ENCODE assay signal across 8 cellular contexts in genomic region chr1:31296486-31297272, GRCh38. TPM values are rescaled to one million over a fixed set of nuclear protein-coding genes. Genes with fewer than 3 reads are reported as not detected.
DNase-seq lines count a peak whose midpoint lies in the region; ATAC-seq, FAIRE-seq and TF ChIP-seq lines count a peak whose summit lies in the region.

TSS of gene SNRNP40 (minus strand) at chr1:31296788. CDS start at chr1:31296751, 37 bp downstream.
TSS of gene ZCCHC17 (plus strand) at chr1:31297032. CDS start at chr1:31310099, 13,067 bp downstream.

- H3K9me1 ChIP-seq in keratinocyte (ENCODE audit: control insufficient read depth, extremely low read depth, insufficient read depth, low read length): peaks cover 2% of the 10 kb centered on the region

- peak within 1 kb of the TSS; percentile 73 for H3K4me2 ChIP-seq in keratinocyte (ENCODE audit: control insufficient read depth, extremely low read depth, insufficient read depth, low read depth, low read length)

- H3K4me1 ChIP-seq in keratinocyte (ENCODE audit: control insufficient read depth, extremely low read depth, insufficient read depth, low read length): peaks cover 24% of the 10 kb centered on the region

- H3K79me2 ChIP-seq in keratinocyte (ENCODE audit: control insufficient read depth, insufficient read depth, low read length): peaks cover 65% of the 10 kb centered on the region

- DNase-seq in AG10803 (ENCODE audit: low read depth) (peak; percentile 99), NCI-H446 (lab: John Stamatoyannopoulos, UW) (peak; percentile 98 to 99), cerebellum (ENCODE audit: low spot score) (peak; percentile 99), keratinocyte (ENCODE audit: low read depth, low spot score) (peak; percentile 98)
- peak; percentile 94 for DNase-seq in stimulated activated CD4-positive, alpha-beta T cell treated with anti-CD3 and anti-CD28 coated beads, Interleukin-15, amount 100 ng/mL, for 24 hours

- no peaks in the 10 kb centered on the region for H3K9me3 ChIP-seq in keratinocyte (ENCODE audit: control insufficient read depth, low read depth, low read length)

- H3K4me3 ChIP-seq in AG10803 (ENCODE audit: low read length): peak within 1 kb of the TSS; percentile 100
- H3K4me3 ChIP-seq in keratinocyte (ENCODE audit: control insufficient read depth in 2 of 3, extremely low read depth in 1 of 3, insufficient read depth in 2 of 3, low read depth in 1 of 3, low read length in 3 of 3): peak within 1 kb of the TSS; percentile 70 to 98 (median 96)

- peak within 1 kb of the TSS; percentile 96 for H2AFZ ChIP-seq in keratinocyte (ENCODE audit: control insufficient read depth, low read length)

- peak within 1 kb of the TSS; percentile 90 for H3K27ac ChIP-seq in keratinocyte (ENCODE audit: control insufficient read depth, insufficient read depth, low read length)

- peaks cover 10 to 14% of the 10 kb centered on the region in 2 experiments for H3K36me3 ChIP-seq in keratinocyte (ENCODE audit: control insufficient read depth in 2 of 2, extremely low read depth in 1 of 2, insufficient read depth in 2 of 2, low read length in 2 of 2)

- no peaks in the 10 kb centered on the region for H3K27me3 ChIP-seq in keratinocyte (ENCODE audit: control insufficient read depth, extremely low read depth, insufficient read depth, low read length)

- no peaks in the 10 kb centered on the region for H4K20me1 ChIP-seq in keratinocyte (ENCODE audit: control insufficient read depth, extremely low read depth, insufficient read depth, low read length)

- ATAC-seq in GM19025 (IDR thresholded peaks at IDR 0.05; ENCODE audit: low read depth, unreplicated experiment): peak; percentile 96
- ATAC-seq in HG03342 (IDR thresholded peaks at IDR 0.05; ENCODE audit: unreplicated experiment): peak; percentile 96
- peak; percentile 98 to 99 for ATAC-seq in activated CD4-positive, CD25-positive, alpha-beta regulatory T cell treated with anti-CD3 and anti-CD28 coated beads, Interleukin-2, amount 50 U/mL, for 24 hours

- peak within 1 kb of the TSS; percentile 97 for H3K9ac ChIP-seq in keratinocyte (ENCODE audit: control insufficient read depth, extremely low read depth, insufficient read depth, low read length)

- dilution Hi-C loops in keratinocyte (cut with MboI; ENCODE audit: extremely low pct_ligation_motif_present, low sequenced_read_pairs): no loop called here

- TF ChIP-seq CTCF in AG10803 (conservative IDR thresholded peaks at IDR 0.05; ENCODE audit: low read length): peak; percentile 27
- TF ChIP-seq CTCF in keratinocyte (optimal IDR thresholded peaks at IDR 0.05 in 1 of 3, IDR thresholded peaks at IDR 0.05 in 1 of 3, conservative IDR thresholded peaks at IDR 0.05 in 1 of 3; ENCODE audit: extremely low read depth in 1 of 3, insufficient read depth in 2 of 3, low read length in 3 of 3): peak in 1 of 3 experiments; percentile 32

- FAIRE-seq in keratinocyte (lab: Jason Lieb, UNC): peak; percentile 60

RNA-seq across cellular contexts. Expression of gene SNRNP40, which starts in this region (rescaled TPM):
- total RNA-seq in cerebellum: 93.9 TPM
- polyA plus RNA-seq in keratinocyte: 47.5 to 66.3 TPM (median 57.4 TPM) in 3 replicates
- polyA plus RNA-seq in keratinocyte (2011; ENCODE audit: low read depth): 22.4 TPM
- polyA plus RNA-seq in keratinocyte (2011; cell fraction: cytosol; rRNA removed): 39.4 and 57.0 TPM in 2 replicates
- 40.7 and 43.2 TPM in 2 replicates for polyA plus RNA-seq in keratinocyte (2011; cell fraction: nucleus; rRNA removed)
- polyA plus RNA-seq in keratinocyte (2012; ENCODE audit: low replicate concordance): 35.0 and 39.6 TPM in 2 replicates
- 31.5 to 98.6 TPM (median 75.5 TPM) in 3 replicates for polyA minus RNA-seq in keratinocyte
- 46.8 TPM for polyA minus RNA-seq in keratinocyte (2011; cell fraction: cytosol; rRNA and poly(A)+ RNA removed)
- polyA minus RNA-seq in keratinocyte (2011; cell fraction: nucleus; rRNA and poly(A)+ RNA removed): 22.9 and 41.3 TPM in 2 replicates

RNA-seq across cellular contexts. Expression of gene ZCCHC17, which starts in this region (rescaled TPM):
- 32.7 TPM for total RNA-seq in cerebellum
- 63.3 to 70.0 TPM (median 66.2 TPM) in 3 replicates for polyA plus RNA-seq in keratinocyte
- 65.2 TPM for polyA plus RNA-seq in keratinocyte (2011; ENCODE audit: low read depth)
- polyA plus RNA-seq in keratinocyte (2011; cell fraction: cytosol; rRNA removed): 60.6 and 80.1 TPM in 2 replicates
- polyA plus RNA-seq in keratinocyte (2011; cell fraction: nucleus; rRNA removed): 35.3 and 37.0 TPM in 2 replicates
- polyA plus RNA-seq in keratinocyte (2012; ENCODE audit: low replicate concordance): 41.4 and 51.6 TPM in 2 replicates
- 11.4 to 34.3 TPM (median 30.5 TPM) in 3 replicates for polyA minus RNA-seq in keratinocyte
- 21.5 TPM for polyA minus RNA-seq in keratinocyte (2011; cell fraction: cytosol; rRNA and poly(A)+ RNA removed)
- 10.8 and 17.6 TPM in 2 replicates for polyA minus RNA-seq in keratinocyte (2011; cell fraction: nucleus; rRNA and poly(A)+ RNA removed)

Comparison
In these comparisons a context has a peak if more than half of its experiments do, and no peak if none do; other contexts are left out.
1. Peak in every context shown above with its lines: DNase-seq, ATAC-seq, H3K4me3 ChIP-seq and H3K27ac ChIP-seq.